Comparison of ENCODE assay signal across 12 cellular contexts in genomic region chr18:61896767-61897166, GRCh38. TPM values are rescaled to one million over a fixed set of nuclear protein-coding genes. Genes with fewer than 3 reads are reported as not detected.
DNase-seq lines count a peak whose midpoint lies in the region; ATAC-seq and TF ChIP-seq lines count a peak whose summit lies in the region.
"Had no signal": no experiment of that assay in that cellular context is flagged by ENCODE, and none has a peak within 500 bp of the region (broad histone marks: within the 10 kb centered on the region; RNA-seq: fewer than 3 reads in every experiment).

No MANE protein-coding gene starts in this region.

- no peak overlapping the region for H3K4me3 Mint-ChIP-seq in activated T-helper 17 cell treated with anti-CD3 and anti-CD28 coated beads, Interleukin-2, amount 50 U/mL, for 72 hours

- H3K36me3 Mint-ChIP-seq in activated T-helper 17 cell treated with anti-CD3 and anti-CD28 coated beads, Interleukin-2, amount 50 U/mL, for 72 hours (ENCODE audit: low read depth), result no peaks in the 10 kb centered on the region

- H3K27ac ChIP-seq in RWPE2 (ENCODE audit: poor library complexity, severe bottlenecking) (peak overlapping the region; percentile 43), esophagus muscularis mucosa (replicated peaks in 1 of 4) (peak overlapping the region in 1 of 4 donors; percentile 7)
- H3K27ac ChIP-seq: HL-60 had no signal

- H3K36me3 ChIP-seq in RWPE2 (ENCODE audit: low read depth) (no peaks in the 10 kb centered on the region), esophagus muscularis mucosa (no peaks in the 10 kb centered on the region)

- H3K4me1 ChIP-seq in RWPE2 (ENCODE audit: insufficient read depth, poor library complexity, severe bottlenecking) (peaks cover 26% of the 10 kb centered on the region), esophagus muscularis mucosa (peaks cover 11 to 32% (median 31%) of the 10 kb centered on the region in 4 donors)

- ATAC-seq in RWPE2 (ENCODE audit: low read depth), result peak; percentile 86
- ATAC-seq in activated T-helper 17 cell treated with anti-CD3 and anti-CD28 coated beads, Interleukin-2, amount 50 U/mL, for 72 hours (replicated peaks), result no peak

- 37% methylated on average over 5 of the region's 5 CpGs for WGBS in esophagus muscularis mucosa

- peaks cover 17% of the 10 kb centered on the region for H3K27me3 Mint-ChIP-seq in activated T-helper 17 cell treated with anti-CD3 and anti-CD28 coated beads, Interleukin-2, amount 50 U/mL, for 72 hours

- TF ChIP-seq CTCF in AG10803 (conservative IDR thresholded peaks at IDR 0.05; ENCODE audit: low read length) (no peak), RWPE2 (IDR thresholded peaks at IDR 0.05; ENCODE audit: poor library complexity, severe bottlenecking) (no peak), esophagus muscularis mucosa (IDR thresholded peaks at IDR 0.05) (no peak)

- DNase-seq in AG10803 (ENCODE audit: low read depth) (peak; percentile 60), RWPE2 (ENCODE audit: low spot score) (peak; percentile 81), esophagus muscularis mucosa (ENCODE audit: extremely low spot score) (peak; percentile 78), mucosa of gallbladder (ENCODE audit: low spot score) (peak; percentile 70), SW480 (ENCODE audit: low spot score) (no peak), NCI-H2107 treated with DMSO at 0.1 percent for 48 hours (lab: John Stamatoyannopoulos, UW; ENCODE audit: unreplicated experiment) (no peak), NCI-H1436 treated with DMSO at 0.1 percent for 48 hours (lab: John Stamatoyannopoulos, UW) (no peak)
- DNase-seq: activated T-cell treated with anti-CD3 and anti-CD28 coated beads for 4 hours; effector CD4-positive, alpha-beta T cell; NCI-H2171 treated with DMSO at 0.1 percent for 48 hours had no signal

- no peak for TF ChIP-seq POLR2A in esophagus muscularis mucosa (IDR thresholded peaks at IDR 0.05; ENCODE audit: low read depth)

- H3K27ac Mint-ChIP-seq in activated T-helper 17 cell treated with anti-CD3 and anti-CD28 coated beads, Interleukin-2, amount 50 U/mL, for 72 hours, result no peak overlapping the region

- no peak overlapping the region for H3K4me3 ChIP-seq in AG10803 (ENCODE audit: low read length)
- H3K4me3 ChIP-seq in RWPE2 (ENCODE audit: severe bottlenecking), result no peak overlapping the region
- no peak overlapping the region for H3K4me3 ChIP-seq in esophagus muscularis mucosa

- H3K4me1 Mint-ChIP-seq in activated T-helper 17 cell treated with anti-CD3 and anti-CD28 coated beads, Interleukin-2, amount 50 U/mL, for 72 hours, result no peaks in the 10 kb centered on the region

- H3K27me3 ChIP-seq in RWPE2 (ENCODE audit: insufficient read depth, poor library complexity, severe bottlenecking) (no peaks in the 10 kb centered on the region), esophagus muscularis mucosa (peaks cover 0 to 21% (median 0%) of the 10 kb centered on the region in 4 donors)

- intact Hi-C loops in esophagus muscularis mucosa (cut with DNase I), result no loop called here

- TF ChIP-seq EP300 in esophagus muscularis mucosa (IDR thresholded peaks at IDR 0.05), result no peak

- H3K9me3 Mint-ChIP-seq in activated T-helper 17 cell treated with anti-CD3 and anti-CD28 coated beads, Interleukin-2, amount 50 U/mL, for 72 hours, result no peaks in the 10 kb centered on the region

- H3K9me3 ChIP-seq in RWPE2 (ENCODE audit: severe bottlenecking), result no peaks in the 10 kb centered on the region
- no peaks in the 10 kb centered on the region for H3K9me3 ChIP-seq in esophagus muscularis mucosa

RNA-seq across cellular contexts. Expression of gene RNF152, which starts 4.0 kb away (rescaled TPM):
- 10 to 100 TPM in 2 of 4 donors, 1 to 10 TPM in 2; 4.6 to 14.3 (median 7.7) TPM for total RNA-seq in esophagus muscularis mucosa
- total RNA-seq in mucosa of gallbladder, result 18.2 TPM
- under 1 TPM in 1 of 2 donors, not detected in 1; 0.11 TPM for total RNA-seq in activated T-helper 17 cell treated with anti-CD3 and anti-CD28 coated beads, Interleukin-2, amount 50 U/mL, for 72 hours

Comparison
In these comparisons a context has a peak if more than half of its experiments do, and no peak if none do; other contexts are left out.
1. DNase-seq: peak in AG10803 (single experiment), RWPE2 (single experiment), esophagus muscularis mucosa (single experiment) and mucosa of gallbladder (single experiment); none in SW480 (single experiment), NCI-H2107 treated with DMSO at 0.1 percent for 48 hours (single experiment) and NCI-H1436 treated with DMSO at 0.1 percent for 48 hours (single experiment).
2. RNA of gene RNF152, which starts 4.0 kb away (total RNA-seq): 18.2 TPM in mucosa of gallbladder (single experiment) and 4.6 to 14.3 TPM in esophagus muscularis mucosa; 0.11 TPM in activated T-helper 17 cell treated with anti-CD3 and anti-CD28 coated beads, Interleukin-2, amount 50 U/mL, for 72 hours; every median in the first group is over 4 times any median in the second.